ENCODE assay signal across 26 cellular contexts in genomic region chr17:57034807-57035754, GRCh38. TPM values are rescaled to one million over a fixed set of nuclear protein-coding genes. Genes with fewer than 3 reads are reported as not detected.
A peak's percentile ranks its signal among the peaks of the same experiment; 100 is the strongest.
DNase-seq lines count a peak whose midpoint lies in the region; ATAC-seq, FAIRE-seq and TF ChIP-seq lines count a peak whose summit lies in the region.
"Had no signal": no experiment of that assay in that cellular context is flagged by ENCODE, and none has a peak within 500 bp of the region (broad histone marks: within the 10 kb centered on the region; RNA-seq: fewer than 3 reads in every experiment).

No MANE protein-coding gene starts in this region.

- no peaks in the 10 kb centered on the region for H3K9me3 ChIP-seq in ascending aorta
- no peaks in the 10 kb centered on the region for H3K9me3 ChIP-seq in kidney (ENCODE audit: control insufficient read depth in 1 of 2, low read length in 2 of 2)
- no peaks in the 10 kb centered on the region for H3K9me3 ChIP-seq in subcutaneous abdominal adipose tissue (ENCODE audit: control insufficient read depth in 5 of 5, low read length in 5 of 5)
- H3K9me3 ChIP-seq: gastrocnemius medialis, SJSA1, spleen had no signal

- FAIRE-seq in kidney (lab: Jason Lieb, UNC) = no peak
- FAIRE-seq: G401.6, islet of Langerhans had no signal

- H3K27ac ChIP-seq in ascending aorta (peak overlapping the region; percentile 15 to 85), kidney (ENCODE audit: low read depth in 2 of 2, low read length in 2 of 2) (peak overlapping the region; percentile 69 to 87), subcutaneous abdominal adipose tissue (ENCODE audit: low read depth, low read length) (peak overlapping the region; percentile 21)
- H3K27ac ChIP-seq: SJSA1, spleen had no signal

- ATAC-seq in HG03457 (IDR thresholded peaks at IDR 0.05; ENCODE audit: unreplicated experiment) = no peak
- ATAC-seq: gastrocnemius medialis; stimulated activated memory B cell treated with anti-CD40 and anti-IgM and Interleukin-4, amounts not matched to agents 10 μg/mL and 1 μg/mL and 100 μg/mL, for 72 hours; T-cell had no signal

- TF ChIP-seq CTCF in ascending aorta (IDR thresholded peaks at IDR 0.05) = no peak
- no peak for TF ChIP-seq CTCF in kidney (IDR thresholded peaks at IDR 0.05; ENCODE audit: borderline replicate concordance, extremely low read depth, insufficient read depth)

- no peak overlapping the region for H3K4me3 ChIP-seq in ascending aorta
- peak overlapping the region in 1 of 2 donors; percentile 21 for H3K4me3 ChIP-seq in kidney (ENCODE audit: low read length in 2 of 2)
- peak overlapping the region in 2 of 5 donors; percentile 23 to 24 for H3K4me3 ChIP-seq in subcutaneous abdominal adipose tissue (ENCODE audit: low read depth in 1 of 5, low read length in 5 of 5)
- H3K4me3 ChIP-seq: gastrocnemius medialis, PC-9, SJSA1, spleen had no signal

- DNase-seq in NCI-H510A treated with DMSO at 0.1 percent for 48 hours (lab: John Stamatoyannopoulos, UW) (peak; percentile 56), NCI-H510A (lab: John Stamatoyannopoulos, UW) (no peak), ascending aorta (ENCODE audit: low spot score in 2 of 2) (no peak), kidney (no peak), posterior cingulate gyrus (no peak)
- DNase-seq in activated CD4-positive, alpha-beta T cell treated with anti-CD3 and anti-CD28 coated beads, Interleukin-2, amount 50 U/mL, for 48 hours = no peak
- DNase-seq: 8988T; activated CD4-positive, alpha-beta memory T cell treated with anti-CD3 and anti-CD28 coated beads, Interleukin-2, amount 10 ng/mL, durations not matched to agents 7 days and 5 days; activated effector memory CD4-positive, alpha-beta T cell treated with Interleukin-2 at 50 U/mL for 16 hours; activated naive CD8-positive, alpha-beta T cell treated with anti-CD3 and anti-CD28 coated beads for 36 hours; CD4-positive, alpha-beta T cell; endodermal cell; gastrocnemius medialis; MM.1S; naive B cell; NK-92 treated with Interleukin-12 subunit alpha and Interleukin-12 subunit beta, amount 100 ng/mL, for 24 hours; spleen; stimulated activated CD4-positive, alpha-beta T cell treated with anti-CD3 and anti-CD28 coated beads, Interleukin-2, amount 100 ng/mL, for 48 hours; T-cell had no signal

- H3K27me3 ChIP-seq in ascending aorta (no peaks in the 10 kb centered on the region), subcutaneous abdominal adipose tissue (ENCODE audit: control insufficient read depth in 5 of 5, insufficient read depth in 4 of 5, low read length in 5 of 5) (no peaks in the 10 kb centered on the region)
- H3K27me3 ChIP-seq: gastrocnemius medialis had no signal

- H3K36me3 ChIP-seq in ascending aorta (no peaks in the 10 kb centered on the region), kidney (ENCODE audit: control insufficient read depth in 1 of 2, insufficient read depth in 2 of 2, low read length in 2 of 2) (no peaks in the 10 kb centered on the region), subcutaneous abdominal adipose tissue (ENCODE audit: control insufficient read depth in 5 of 5, insufficient read depth in 5 of 5, low read length in 5 of 5) (no peaks in the 10 kb centered on the region)
- H3K36me3 ChIP-seq: gastrocnemius medialis, SJSA1, spleen had no signal

- H3K9ac ChIP-seq in kidney (ENCODE audit: low read length in 2 of 2) = peak overlapping the region in 1 of 2 donors; percentile 46
- peak overlapping the region in 1 of 5 donors; percentile 25 for H3K9ac ChIP-seq in subcutaneous abdominal adipose tissue (ENCODE audit: low read length in 5 of 5)

- H3K4me1 ChIP-seq in ascending aorta = peaks cover 8 to 43% of the 10 kb centered on the region in 2 donors
- peaks cover 10 to 13% of the 10 kb centered on the region in 2 donors for H3K4me1 ChIP-seq in kidney (ENCODE audit: control insufficient read depth in 1 of 2, insufficient read depth in 1 of 2, low read depth in 1 of 2, low read length in 2 of 2)
- peaks cover 0 to 50% (median 46%) of the 10 kb centered on the region in 5 donors for H3K4me1 ChIP-seq in subcutaneous abdominal adipose tissue (ENCODE audit: control insufficient read depth in 5 of 5, insufficient read depth in 5 of 5, low read length in 5 of 5)
- H3K4me1 ChIP-seq: SJSA1, spleen had no signal

- intact Hi-C loops in ascending aorta (cut with DNase I) = loop anchor here (5.0 kb wide), 1 partner anchor 77 kb away; no protein-coding TSS in a partner anchor
- intact Hi-C loops in kidney (cut with DNase I) = no loop called here
- intact Hi-C loops in posterior cingulate gyrus (cut with DNase I) = no loop called here

RNA-seq across cellular contexts. Expression of gene AKAP1, which starts 50.0 kb away (rescaled TPM):
- total RNA-seq in ascending aorta (127 TPM), kidney (46.8 TPM)
- 24.6 TPM for polyA plus RNA-seq in kidney (ENCODE audit: insufficient read depth, low read depth, low replicate concordance)

RNA-seq across cellular contexts. Expression of gene SCPEP1, which starts 57.1 kb away (rescaled TPM):
- 76.2 TPM for total RNA-seq in ascending aorta
- total RNA-seq in kidney = 64.0 TPM
- 130 TPM for polyA plus RNA-seq in kidney (ENCODE audit: insufficient read depth, low read depth, low replicate concordance)

Comparison
In these comparisons a context has a peak if more than half of its experiments do, and no peak if none do; other contexts are left out.
1. H3K27ac ChIP-seq: peak in every context shown above with its lines; median percentile 78 in kidney; 50 in ascending aorta; 21 in subcutaneous abdominal adipose tissue.